In the genomic region with DNA sequence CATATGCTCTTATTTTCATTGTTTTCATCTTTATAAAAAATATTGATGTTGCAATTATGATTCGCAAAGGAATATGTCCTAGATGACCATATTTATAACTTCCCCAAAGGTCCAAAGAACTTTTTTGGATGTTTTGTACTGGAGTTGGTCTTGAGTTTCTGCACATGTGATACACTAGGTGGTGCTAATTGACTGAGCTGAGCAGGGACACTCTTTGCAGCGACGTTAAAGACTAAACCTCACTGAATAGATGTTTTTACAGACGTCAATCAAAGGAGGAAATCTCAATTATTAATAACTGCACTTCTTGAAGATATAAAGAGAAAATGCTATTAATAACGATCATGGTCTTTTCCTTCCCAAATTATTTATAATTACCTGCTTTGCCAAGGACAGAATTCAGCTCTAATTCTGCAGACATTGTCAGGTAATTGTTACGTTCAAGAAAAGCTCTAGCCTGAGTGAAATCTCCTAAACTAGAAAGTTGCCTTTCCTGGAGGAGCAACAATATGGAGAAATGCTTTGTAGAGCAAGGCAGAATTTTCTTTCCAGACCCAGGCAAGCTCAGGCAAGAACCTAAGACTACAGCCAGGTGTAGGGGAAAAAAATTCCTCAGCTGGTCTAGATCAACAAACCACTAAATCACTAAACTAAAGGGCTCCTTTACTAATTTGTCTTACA, we compare ENCODE assay signal across 9 cellular contexts.
DNase-seq lines count a peak whose midpoint lies in the region; ATAC-seq and TF ChIP-seq lines count a peak whose summit lies in the region.
"Had no signal": no experiment of that assay in that cellular context is flagged by ENCODE, and none has a peak within 500 bp of the region (broad histone marks: within the 10 kb centered on the region; RNA-seq: fewer than 3 reads in every experiment).

No MANE protein-coding gene starts in this region.

- CTCF ChIA-PET in Calu3 (lab: Charles Lee): interaction anchor here (0.5 to 1.6 kb wide), 5 partner anchors 14 to 513 kb away, joined by 3 to 21 read pairs (median 3); no protein-coding TSS in a partner anchor

- H4K20me1 ChIP-seq in OCI-LY3 (ENCODE audit: insufficient read depth, low read length): no peaks in the 10 kb centered on the region

- H3K27ac Mint-ChIP-seq in Calu3 (ENCODE audit: unreplicated experiment): no peak overlapping the region
- H3K27ac Mint-ChIP-seq: T-helper 1 cell treated with Interleukin-12 subunit alpha and Interleukin-12 subunit beta and Interleukin-4 antibody, amounts not matched to agents 30 μg/mL and 1 μg/mL, for 36 hours had no signal

- H3K79me2 ChIP-seq in OCI-LY3 (ENCODE audit: low read length): no peaks in the 10 kb centered on the region

- H3K36me3 ChIP-seq in OCI-LY3 (replicated peaks; ENCODE audit: low read depth, low read length): no peaks in the 10 kb centered on the region

- H3K27me3 Mint-ChIP-seq in Calu3 (ENCODE audit: unreplicated experiment): peaks cover 13% of the 10 kb centered on the region

- intact Hi-C loops in Calu3 (cut with micrococcal nuclease; ENCODE audit: unreplicated experiment): loop anchor here (1.0 to 10.0 kb wide), 2 partner anchors 170 to 591 kb away; no protein-coding TSS in a partner anchor

- no peak overlapping the region for H3K4me3 Mint-ChIP-seq in Calu3 (ENCODE audit: low read depth, unreplicated experiment)
- H3K4me3 Mint-ChIP-seq: T-helper 1 cell treated with Interleukin-12 subunit alpha and Interleukin-12 subunit beta and Interleukin-4 antibody, amounts not matched to agents 30 μg/mL and 1 μg/mL, for 36 hours had no signal

- no peaks in the 10 kb centered on the region for H3K9me3 ChIP-seq in OCI-LY3 (ENCODE audit: insufficient read depth, low read length)

- H3K27ac ChIP-seq in OCI-LY3 (ENCODE audit: low read length) (no peak overlapping the region), epithelial cell of prostate (peak overlapping the region; percentile 87)

- peak; percentile 63 for ATAC-seq in GM19351 (IDR thresholded peaks at IDR 0.05; ENCODE audit: unreplicated experiment)
- no peak for ATAC-seq in HG03378 (IDR thresholded peaks at IDR 0.05; ENCODE audit: unreplicated experiment)
- no peak for ATAC-seq in HG02840 (IDR thresholded peaks at IDR 0.05; ENCODE audit: low FRiP score, unreplicated experiment)

- H3K9ac ChIP-seq in OCI-LY3 (ENCODE audit: low read length): no peak overlapping the region

- H3K9me3 Mint-ChIP-seq in Calu3 (ENCODE audit: low read depth, unreplicated experiment): no peaks in the 10 kb centered on the region
- H3K9me3 Mint-ChIP-seq: T-helper 1 cell treated with Interleukin-12 subunit alpha and Interleukin-12 subunit beta and Interleukin-4 antibody, amounts not matched to agents 30 μg/mL and 1 μg/mL, for 36 hours had no signal

- H3K27me3 ChIP-seq in OCI-LY3 (ENCODE audit: low read depth, low read length): peaks cover 5% of the 10 kb centered on the region; the same call in 1 of the 2 replicates

- no peak overlapping the region; the same call in 1 of the 2 replicates for H3K4me3 ChIP-seq in OCI-LY3 (ENCODE audit: low read length)

- no peak overlapping the region for H2AFZ ChIP-seq in OCI-LY3 (ENCODE audit: low read depth, low read length)

- peak overlapping the region; percentile 42 for H3K4me2 ChIP-seq in OCI-LY3 (ENCODE audit: low read length)

- peaks cover 7% of the 10 kb centered on the region for H3K4me1 Mint-ChIP-seq in Calu3 (ENCODE audit: low read depth, unreplicated experiment)

- H3K36me3 Mint-ChIP-seq in Calu3 (ENCODE audit: insufficient read depth, unreplicated experiment): peaks cover 4% of the 10 kb centered on the region

- TF ChIP-seq CTCF in Calu3 (IDR thresholded peaks at IDR 0.05; ENCODE audit: unreplicated experiment) (peak; percentile 52), OCI-LY3 (IDR thresholded peaks at IDR 0.05; ENCODE audit: low read depth, low read length) (peak; percentile 81)

- no TSS peak for BruUV-seq in Calu3 (replicated peaks; lab: Mats Ljungman, UMichigan)

- peaks cover 10% of the 10 kb centered on the region for H3K4me1 ChIP-seq in OCI-LY3 (ENCODE audit: low read length)

- peak; percentile 41 for DNase-seq in Calu3
- DNase-seq in epithelial cell of prostate (ENCODE audit: low read depth, low spot score): no peak
- peak; percentile 59 for DNase-seq in renal cortical epithelial cell (ENCODE audit: low read depth)
- DNase-seq in GOT3 (lab: John Stamatoyannopoulos, UW): no peak

Comparison
In these comparisons a context has a peak if more than half of its experiments do, and no peak if none do; other contexts are left out.
1. DNase-seq: peak in Calu3 (single experiment) and renal cortical epithelial cell (single experiment); none in epithelial cell of prostate (single experiment) and GOT3 (single experiment).